ENCODE assay signal across 22 cellular contexts in genomic region chr20:14892782-14893181, GRCh38.
"Had no signal": no experiment of that assay in that cellular context is flagged by ENCODE, and none has a peak within 500 bp of the region (broad histone marks: within the 10 kb centered on the region; RNA-seq: fewer than 3 reads in every experiment).

No MANE protein-coding gene starts in this region.

- H3K4me2 ChIP-seq: KMS-11 had no signal

- H3K4me3 ChIP-seq: K562, SJCRH30 had no signal

- H3K27me3 ChIP-seq: SJCRH30 had no signal

- H3K9ac ChIP-seq: KMS-11 had no signal

- ATAC-seq: K562, Panc1, PC-3, Right ventricle myocardium inferior, SK-N-SH treated with all-trans-retinoic acid at 6 μM for 48 hours had no signal

- H3K4me1 ChIP-seq: SJCRH30 had no signal

- H3K36me3 ChIP-seq: SJCRH30 had no signal

- FAIRE-seq: K562 had no signal

- H3K9me3 ChIP-seq: SJCRH30 had no signal

- H3K27ac ChIP-seq: KMS-11, SJCRH30 had no signal

- DNase-seq: Kasumi-1, NCI-H1092, NCI-H1105 treated with DMSO at 0.1 percent for 48 hours, NCI-H1436, NCI-H187, NCI-H2029, NCI-H2081 treated with DMSO at 0.1 percent for 48 hours, NCI-H2171, NCI-H226, NCI-H446, NCI-H510A, NCI-H524 treated with DMSO at 0.1 percent for 48 hours, NCI-H69, NCI-H774, PC-3, SHP77 treated with DMSO at 0.1 percent for 48 hours, SJCRH30 had no signal
